In the genomic region with DNA sequence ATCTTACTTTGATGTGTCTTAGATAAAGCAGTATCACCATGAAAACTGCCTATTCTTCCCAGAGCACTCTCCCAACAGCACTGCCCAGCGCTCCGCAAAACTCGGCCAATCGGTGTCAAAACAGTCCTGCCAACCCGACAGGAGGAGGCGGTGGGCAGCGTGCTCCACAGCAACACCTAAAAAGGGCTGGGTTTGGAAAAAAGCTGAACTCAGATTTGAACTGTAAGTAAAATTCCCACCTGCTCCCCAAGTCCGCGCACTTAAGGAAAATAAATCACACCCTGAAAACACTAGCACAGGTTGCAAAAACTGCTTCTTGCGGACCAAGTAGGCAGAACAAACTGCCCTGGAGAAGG, we compare ENCODE assay signal across 8 cellular contexts. TPM values are rescaled to one million over a fixed set of nuclear protein-coding genes. Genes with fewer than 3 reads are reported as not detected.
A peak's percentile ranks its signal among the peaks of the same experiment; 100 is the strongest.
DNase-seq lines count a peak whose midpoint lies in the region; ATAC-seq and TF ChIP-seq lines count a peak whose summit lies in the region.

No MANE protein-coding gene starts in this region.

- H3K9me3 ChIP-seq in esophagus squamous epithelium = no peaks in the 10 kb centered on the region

- ATAC-seq in GM19397 (IDR thresholded peaks at IDR 0.05; ENCODE audit: unreplicated experiment) (peak; percentile 27), HG02973 (IDR thresholded peaks at IDR 0.05; ENCODE audit: unreplicated experiment) (no peak)
- ATAC-seq in activated CD4-positive, CD25-positive, alpha-beta regulatory T cell treated with anti-CD3 and anti-CD28 coated beads, Interleukin-2, amount 50 U/mL, for 24 hours = no peak

- peaks cover 9 to 50% (median 21%) of the 10 kb centered on the region in 3 donors for H3K4me1 ChIP-seq in esophagus squamous epithelium

- TF ChIP-seq POLR2A in esophagus squamous epithelium (IDR thresholded peaks at IDR 0.05) = no peak

- intact Hi-C loops in esophagus squamous epithelium (cut with DNase I) = no loop called here

- H3K27ac ChIP-seq in esophagus squamous epithelium = peak overlapping the region; percentile 87 to 91 (median 89)

- 0 to 1% methylated on average over 6 to 10 of the region's 10 CpGs for WGBS in esophagus squamous epithelium, 2 donors

- H3K27me3 ChIP-seq in esophagus squamous epithelium = no peaks in the 10 kb centered on the region

- no peak for TF ChIP-seq CTCF in esophagus squamous epithelium (IDR thresholded peaks at IDR 0.05)

- peak overlapping the region; percentile 75 for H3K4me3 ChIP-seq in Jurkat, Clone E6-1 (ENCODE audit: low read length)
- peak overlapping the region; percentile 95 to 100 (median 99) for H3K4me3 ChIP-seq in esophagus squamous epithelium

- H3K36me3 ChIP-seq in esophagus squamous epithelium = no peaks in the 10 kb centered on the region

- peak; percentile 53 for DNase-seq in COLO829 (ENCODE audit: low spot score)
- DNase-seq in Jurkat, Clone E6-1 (ENCODE audit: low read depth, low spot score) = no peak
- peak; percentile 35 for DNase-seq in UCSD-AML1 (lab: John Stamatoyannopoulos, UW; ENCODE audit: unreplicated experiment)
- DNase-seq in esophagus squamous epithelium (lab: John Stamatoyannopoulos, UW) = no peak
- peak; percentile 57 for DNase-seq in myocyte (ENCODE audit: low read depth)

RNA-seq across cellular contexts. Expression of gene IPO8, which starts 0.7 kb away (rescaled TPM):
- polyA plus RNA-seq in Jurkat, Clone E6-1 (2012; ENCODE audit: insufficient read depth, insufficient read length) = 31.2 TPM
- total RNA-seq in esophagus squamous epithelium (10 to 100 TPM; 18.0 to 31.9 (median 29.0) TPM), myocyte (23.2 and 24.9 TPM in 2 replicates)
- 19.1 TPM for polyA plus RNA-seq in myocyte (2012)

RNA-seq across cellular contexts. Expression of gene CAPRIN2, which starts 59.8 kb away (rescaled TPM):
- polyA plus RNA-seq in Jurkat, Clone E6-1 (2012; ENCODE audit: insufficient read depth, insufficient read length) = 14.6 TPM
- total RNA-seq in esophagus squamous epithelium (10 to 100 TPM in 3 of 4 donors, 1 to 10 TPM in 1; 2.5 to 26.5 (median 15.2) TPM), myocyte (25.5 and 30.0 TPM in 2 replicates)
- 15.1 TPM for polyA plus RNA-seq in myocyte (2012)

Comparison
In these comparisons a context has a peak if more than half of its experiments do, and no peak if none do; other contexts are left out.
1. DNase-seq: peak in COLO829 (single experiment), UCSD-AML1 (single experiment) and myocyte (single experiment); none in Jurkat, Clone E6-1 (single experiment) and esophagus squamous epithelium (single experiment).